In the genomic region with DNA sequence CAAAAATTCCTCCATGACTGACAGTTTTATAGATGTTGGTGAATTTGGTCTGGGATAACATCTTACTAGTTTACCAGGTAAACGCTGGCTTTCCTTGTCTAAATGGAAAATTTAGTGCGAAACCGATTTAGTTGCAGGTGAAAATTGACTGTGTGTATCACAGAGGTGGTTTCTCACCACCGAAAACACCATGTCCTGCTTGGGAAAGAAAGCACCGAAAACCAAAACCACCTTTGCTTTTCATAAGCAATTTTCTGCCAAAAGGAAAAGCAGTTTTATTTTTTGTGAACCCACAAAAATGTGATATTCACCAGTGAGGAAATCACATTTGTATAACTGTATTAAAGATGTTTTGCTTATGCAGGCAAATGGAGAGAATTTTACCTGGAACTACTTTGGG, we compare ENCODE assay signal across 7 cellular contexts.
"Had no signal": no experiment of that assay in that cellular context is flagged by ENCODE, and none has a peak within 500 bp of the region (broad histone marks: within the 10 kb centered on the region; RNA-seq: fewer than 3 reads in every experiment).

No MANE protein-coding gene starts in this region.

- H3K4me1 Mint-ChIP-seq: GM23338, H9, IgD-negative memory B cell had no signal

- ATAC-seq: GM23338, HepG2 had no signal

- H3K4me3 ChIP-seq: GM23338 had no signal

- DNase-seq: H9, HCEC 1CT, KBM-7 had no signal

- H3K9me3 Mint-ChIP-seq: GM23338, H9 had no signal

- H3K4me2 ChIP-seq: GM23338 had no signal

- H3K27ac ChIP-seq: HL-60 had no signal

- H3K4me3 Mint-ChIP-seq: GM23338, H9, IgD-negative memory B cell had no signal

- H3K27ac Mint-ChIP-seq: GM23338, H9, IgD-negative memory B cell had no signal

- H3K27me3 Mint-ChIP-seq: IgD-negative memory B cell had no signal

- H2AFZ ChIP-seq: GM23338 had no signal

- H3K36me3 Mint-ChIP-seq: IgD-negative memory B cell had no signal
